ENCODE assay signal across 17 cellular contexts in the genomic region with DNA sequence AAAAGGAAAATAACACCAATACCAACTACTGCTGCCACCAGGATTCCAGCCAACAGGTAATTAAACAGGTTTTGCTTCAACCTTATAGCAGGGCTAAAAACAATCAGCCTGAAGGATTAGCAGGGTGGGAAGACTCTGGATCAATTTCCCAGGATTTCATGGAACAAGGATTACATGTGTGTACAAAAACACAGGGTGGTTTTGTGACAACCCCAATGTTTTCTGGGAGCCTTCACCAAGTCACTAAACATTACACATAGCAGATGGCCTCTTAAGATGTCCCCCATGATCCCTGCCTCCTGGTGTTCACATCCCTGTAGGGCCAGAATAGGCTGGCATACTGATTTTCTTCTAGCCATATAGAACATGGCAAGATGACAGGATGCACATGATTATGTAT.
"Had no signal": no experiment of that assay in that cellular context is flagged by ENCODE, and none has a peak within 500 bp of the region (broad histone marks: within the 10 kb centered on the region; RNA-seq: fewer than 3 reads in every experiment).

No MANE protein-coding gene starts in this region.

- H3K9me3 ChIP-seq: SK-N-SH had no signal

- DNase-seq: KBM-7, MV-4-11, NCI-H1048, NCI-H1105, NCI-H1417, NCI-H1436 treated with DMSO at 0.1 percent for 48 hours, NCI-H1694, NCI-H187 treated with DMSO at 0.1 percent for 48 hours, NCI-H2029 treated with DMSO at 0.1 percent for 48 hours, NCI-H2171 treated with DMSO at 0.1 percent for 48 hours, NCI-H345, NCI-H446 treated with DMSO at 0.1 percent for 48 hours, NCI-H510A treated with DMSO at 0.1 percent for 48 hours, NCI-H526, SHP77, SK-N-SH, SW 1271 had no signal
